In the genomic region with DNA sequence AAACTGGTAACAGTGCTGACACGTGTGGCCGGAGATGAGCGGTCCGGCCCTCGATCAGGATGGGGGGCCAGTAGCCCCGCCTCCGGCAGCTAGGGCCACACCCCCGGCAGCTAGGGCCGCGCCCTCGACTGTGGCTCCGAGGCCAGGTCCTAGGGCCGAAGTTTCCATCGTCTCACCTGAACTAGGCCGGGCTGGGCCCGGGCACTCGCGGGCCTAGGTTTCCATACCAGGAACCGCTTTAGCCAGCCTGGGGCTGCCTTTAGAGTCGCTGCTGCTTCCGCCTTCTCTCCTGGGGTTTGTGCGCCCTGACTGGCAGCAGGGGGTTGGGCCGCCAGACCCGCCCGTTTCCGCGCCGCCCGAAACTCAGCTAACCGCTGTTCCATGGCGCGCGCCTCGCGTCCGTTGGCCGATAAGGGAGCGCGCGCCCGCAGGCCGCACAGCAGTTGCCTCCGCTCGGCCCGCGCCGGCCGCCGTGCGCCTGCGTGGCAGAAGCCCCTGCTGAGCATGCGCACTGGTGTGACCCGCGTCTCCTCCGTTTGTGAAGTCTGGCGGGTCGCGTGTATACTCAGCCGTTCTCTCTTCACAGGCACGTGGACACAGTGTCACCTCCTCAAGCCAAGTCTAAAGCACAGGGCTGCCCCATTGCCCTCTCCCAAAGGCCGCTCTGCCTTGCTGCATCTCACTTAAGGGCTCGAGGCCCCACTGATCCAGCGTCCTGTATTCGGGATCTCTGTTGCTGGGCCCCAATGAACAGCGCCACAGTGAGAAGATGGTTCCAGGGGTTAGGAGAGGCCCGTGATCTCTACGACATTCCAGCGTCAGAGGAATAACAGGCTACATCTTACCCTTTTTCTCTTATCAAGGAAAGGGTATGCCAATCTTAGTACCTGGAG, we compare ENCODE assay signal across 1 cellular context.
A peak's percentile ranks its signal among the peaks of the same experiment; 100 is the strongest.
TF ChIP-seq lines count a peak whose summit lies in the region.

A gene with protein sequence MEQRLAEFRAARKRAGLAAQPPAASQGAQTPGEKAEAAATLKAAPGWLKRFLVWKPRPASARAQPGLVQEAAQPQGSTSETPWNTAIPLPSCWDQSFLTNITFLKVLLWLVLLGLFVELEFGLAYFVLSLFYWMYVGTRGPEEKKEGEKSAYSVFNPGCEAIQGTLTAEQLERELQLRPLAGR (minus strand): TSS at position 480 of the 893 bp plus-strand sequence. CDS start 97 bp downstream, at position 383.

TF ChIP-seq in GM12878, 131 proteins besides CTCF, POLR2A, EP300 and RAD21 (continued from another document):
- TF ChIP-seq, protein P1, sequence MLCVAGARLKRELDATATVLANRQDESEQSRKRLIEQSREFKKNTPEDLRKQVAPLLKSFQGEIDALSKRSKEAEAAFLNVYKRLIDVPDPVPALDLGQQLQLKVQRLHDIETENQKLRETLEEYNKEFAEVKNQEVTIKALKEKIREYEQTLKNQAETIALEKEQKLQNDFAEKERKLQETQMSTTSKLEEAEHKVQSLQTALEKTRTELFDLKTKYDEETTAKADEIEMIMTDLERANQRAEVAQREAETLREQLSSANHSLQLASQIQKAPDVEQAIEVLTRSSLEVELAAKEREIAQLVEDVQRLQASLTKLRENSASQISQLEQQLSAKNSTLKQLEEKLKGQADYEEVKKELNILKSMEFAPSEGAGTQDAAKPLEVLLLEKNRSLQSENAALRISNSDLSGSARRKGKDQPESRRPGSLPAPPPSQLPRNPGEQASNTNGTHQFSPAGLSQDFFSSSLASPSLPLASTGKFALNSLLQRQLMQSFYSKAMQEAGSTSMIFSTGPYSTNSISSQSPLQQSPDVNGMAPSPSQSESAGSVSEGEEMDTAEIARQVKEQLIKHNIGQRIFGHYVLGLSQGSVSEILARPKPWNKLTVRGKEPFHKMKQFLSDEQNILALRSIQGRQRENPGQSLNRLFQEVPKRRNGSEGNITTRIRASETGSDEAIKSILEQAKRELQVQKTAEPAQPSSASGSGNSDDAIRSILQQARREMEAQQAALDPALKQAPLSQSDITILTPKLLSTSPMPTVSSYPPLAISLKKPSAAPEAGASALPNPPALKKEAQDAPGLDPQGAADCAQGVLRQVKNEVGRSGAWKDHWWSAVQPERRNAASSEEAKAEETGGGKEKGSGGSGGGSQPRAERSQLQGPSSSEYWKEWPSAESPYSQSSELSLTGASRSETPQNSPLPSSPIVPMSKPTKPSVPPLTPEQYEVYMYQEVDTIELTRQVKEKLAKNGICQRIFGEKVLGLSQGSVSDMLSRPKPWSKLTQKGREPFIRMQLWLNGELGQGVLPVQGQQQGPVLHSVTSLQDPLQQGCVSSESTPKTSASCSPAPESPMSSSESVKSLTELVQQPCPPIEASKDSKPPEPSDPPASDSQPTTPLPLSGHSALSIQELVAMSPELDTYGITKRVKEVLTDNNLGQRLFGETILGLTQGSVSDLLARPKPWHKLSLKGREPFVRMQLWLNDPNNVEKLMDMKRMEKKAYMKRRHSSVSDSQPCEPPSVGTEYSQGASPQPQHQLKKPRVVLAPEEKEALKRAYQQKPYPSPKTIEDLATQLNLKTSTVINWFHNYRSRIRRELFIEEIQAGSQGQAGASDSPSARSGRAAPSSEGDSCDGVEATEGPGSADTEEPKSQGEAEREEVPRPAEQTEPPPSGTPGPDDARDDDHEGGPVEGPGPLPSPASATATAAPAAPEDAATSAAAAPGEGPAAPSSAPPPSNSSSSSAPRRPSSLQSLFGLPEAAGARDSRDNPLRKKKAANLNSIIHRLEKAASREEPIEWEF (IDR thresholded peaks at IDR 0.05; ENCODE audit: insufficient replicate concordance, low read depth, low read length): no peak
- TF ChIP-seq, protein P2, sequence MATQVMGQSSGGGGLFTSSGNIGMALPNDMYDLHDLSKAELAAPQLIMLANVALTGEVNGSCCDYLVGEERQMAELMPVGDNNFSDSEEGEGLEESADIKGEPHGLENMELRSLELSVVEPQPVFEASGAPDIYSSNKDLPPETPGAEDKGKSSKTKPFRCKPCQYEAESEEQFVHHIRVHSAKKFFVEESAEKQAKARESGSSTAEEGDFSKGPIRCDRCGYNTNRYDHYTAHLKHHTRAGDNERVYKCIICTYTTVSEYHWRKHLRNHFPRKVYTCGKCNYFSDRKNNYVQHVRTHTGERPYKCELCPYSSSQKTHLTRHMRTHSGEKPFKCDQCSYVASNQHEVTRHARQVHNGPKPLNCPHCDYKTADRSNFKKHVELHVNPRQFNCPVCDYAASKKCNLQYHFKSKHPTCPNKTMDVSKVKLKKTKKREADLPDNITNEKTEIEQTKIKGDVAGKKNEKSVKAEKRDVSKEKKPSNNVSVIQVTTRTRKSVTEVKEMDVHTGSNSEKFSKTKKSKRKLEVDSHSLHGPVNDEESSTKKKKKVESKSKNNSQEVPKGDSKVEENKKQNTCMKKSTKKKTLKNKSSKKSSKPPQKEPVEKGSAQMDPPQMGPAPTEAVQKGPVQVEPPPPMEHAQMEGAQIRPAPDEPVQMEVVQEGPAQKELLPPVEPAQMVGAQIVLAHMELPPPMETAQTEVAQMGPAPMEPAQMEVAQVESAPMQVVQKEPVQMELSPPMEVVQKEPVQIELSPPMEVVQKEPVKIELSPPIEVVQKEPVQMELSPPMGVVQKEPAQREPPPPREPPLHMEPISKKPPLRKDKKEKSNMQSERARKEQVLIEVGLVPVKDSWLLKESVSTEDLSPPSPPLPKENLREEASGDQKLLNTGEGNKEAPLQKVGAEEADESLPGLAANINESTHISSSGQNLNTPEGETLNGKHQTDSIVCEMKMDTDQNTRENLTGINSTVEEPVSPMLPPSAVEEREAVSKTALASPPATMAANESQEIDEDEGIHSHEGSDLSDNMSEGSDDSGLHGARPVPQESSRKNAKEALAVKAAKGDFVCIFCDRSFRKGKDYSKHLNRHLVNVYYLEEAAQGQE (IDR thresholded peaks at IDR 0.05; ENCODE audit: low read depth, low read length): no peak
- TF ChIP-seq CBX3 (IDR thresholded peaks at IDR 0.05; ENCODE audit: borderline replicate concordance, low read depth) (no peak), SMARCA5 (IDR thresholded peaks at IDR 0.05) (peak; percentile 66; the same call in 1 of the 2 replicates), BMI1 (IDR thresholded peaks at IDR 0.05; ENCODE audit: borderline replicate concordance) (no peak), YY1 (IDR thresholded peaks at IDR 0.05; ENCODE audit: low read depth, low read length) (no peak), NFXL1 (IDR thresholded peaks at IDR 0.05; ENCODE audit: borderline replicate concordance) (no peak), MYB (IDR thresholded peaks at IDR 0.05; ENCODE audit: borderline replicate concordance, low read depth, low read length) (peak; percentile 67; the same call in 1 of the 2 replicates), BHLHE40 (IDR thresholded peaks at IDR 0.05; ENCODE audit: borderline replicate concordance in 1 of 2, low read depth in 2 of 2, low read length in 1 of 2) (peak; percentile 78 to 86), MEF2A (IDR thresholded peaks at IDR 0.05; ENCODE audit: insufficient read depth, low read depth, low read length) (no peak), ZSCAN29 (IDR thresholded peaks at IDR 0.05) (no peak), KAT2A (conservative IDR thresholded peaks at IDR 0.05; ENCODE audit: control insufficient read depth, low read depth, low read length) (no peak)
- TF ChIP-seq, protein P3, sequence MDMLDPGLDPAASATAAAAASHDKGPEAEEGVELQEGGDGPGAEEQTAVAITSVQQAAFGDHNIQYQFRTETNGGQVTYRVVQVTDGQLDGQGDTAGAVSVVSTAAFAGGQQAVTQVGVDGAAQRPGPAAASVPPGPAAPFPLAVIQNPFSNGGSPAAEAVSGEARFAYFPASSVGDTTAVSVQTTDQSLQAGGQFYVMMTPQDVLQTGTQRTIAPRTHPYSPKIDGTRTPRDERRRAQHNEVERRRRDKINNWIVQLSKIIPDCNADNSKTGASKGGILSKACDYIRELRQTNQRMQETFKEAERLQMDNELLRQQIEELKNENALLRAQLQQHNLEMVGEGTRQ (IDR thresholded peaks at IDR 0.05; ENCODE audit: borderline replicate concordance, low read depth, low read length): peak; percentile 11; the same call in 1 of the 2 replicates
- TF ChIP-seq, protein P4, sequence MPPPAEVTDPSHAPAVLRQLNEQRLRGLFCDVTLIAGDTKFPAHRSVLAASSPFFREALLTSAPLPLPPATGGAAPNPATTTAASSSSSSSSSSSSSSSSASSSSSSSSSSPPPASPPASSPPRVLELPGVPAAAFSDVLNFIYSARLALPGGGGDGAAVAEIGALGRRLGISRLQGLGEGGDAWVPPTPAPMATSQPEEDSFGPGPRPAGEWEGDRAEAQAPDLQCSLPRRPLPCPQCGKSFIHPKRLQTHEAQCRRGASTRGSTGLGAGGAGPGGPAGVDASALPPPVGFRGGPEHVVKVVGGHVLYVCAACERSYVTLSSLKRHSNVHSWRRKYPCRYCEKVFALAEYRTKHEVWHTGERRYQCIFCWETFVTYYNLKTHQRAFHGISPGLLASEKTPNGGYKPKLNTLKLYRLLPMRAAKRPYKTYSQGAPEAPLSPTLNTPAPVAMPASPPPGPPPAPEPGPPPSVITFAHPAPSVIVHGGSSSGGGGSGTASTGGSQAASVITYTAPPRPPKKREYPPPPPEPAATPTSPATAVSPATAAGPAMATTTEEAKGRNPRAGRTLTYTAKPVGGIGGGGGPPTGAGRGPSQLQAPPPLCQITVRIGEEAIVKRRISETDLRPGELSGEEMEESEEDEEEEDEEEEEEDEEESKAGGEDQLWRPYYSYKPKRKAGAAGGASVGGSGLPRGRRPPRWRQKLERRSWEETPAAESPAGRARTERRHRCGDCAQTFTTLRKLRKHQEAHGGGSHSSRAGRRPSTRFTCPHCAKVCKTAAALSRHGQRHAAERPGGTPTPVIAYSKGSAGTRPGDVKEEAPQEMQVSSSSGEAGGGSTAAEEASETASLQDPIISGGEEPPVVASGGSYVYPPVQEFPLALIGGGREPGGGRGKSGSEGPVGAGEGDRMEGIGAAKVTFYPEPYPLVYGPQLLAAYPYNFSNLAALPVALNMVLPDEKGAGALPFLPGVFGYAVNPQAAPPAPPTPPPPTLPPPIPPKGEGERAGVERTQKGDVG (CRISPR knock-in tag; IDR thresholded peaks at IDR 0.05): no peak
